In the genomic region with DNA sequence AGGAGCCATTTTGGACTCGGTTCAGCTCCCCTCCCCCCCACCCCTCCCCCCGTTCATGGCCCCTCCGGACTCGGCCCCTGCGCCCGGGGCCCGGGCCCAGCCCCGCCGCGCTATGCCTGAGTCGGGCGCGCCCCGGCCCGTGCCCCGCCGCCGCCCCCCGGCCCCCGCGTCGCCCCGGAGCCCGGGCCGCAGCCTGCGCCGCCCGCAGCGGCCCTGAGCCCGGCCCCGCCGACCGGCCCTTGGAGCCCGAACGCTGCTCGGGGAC, we compare ENCODE assay signal across 8 cellular contexts. TPM values are rescaled to one million over a fixed set of nuclear protein-coding genes. Genes with fewer than 3 reads are reported as not detected.
A peak's percentile ranks its signal among the peaks of the same experiment; 100 is the strongest.
DNase-seq lines count a peak whose midpoint lies in the region; ATAC-seq and TF ChIP-seq lines count a peak whose summit lies in the region.

No MANE protein-coding gene starts in this region.

- H3K9me3 Mint-ChIP-seq in GM23338, result peaks cover 11% of the 10 kb centered on the region
- H3K9me3 Mint-ChIP-seq in stimulated activated effector memory CD8-positive, alpha-beta T cell treated with anti-CD3 and anti-CD28 coated beads, Interleukin-12 subunit alpha, Interleukin-12 subunit beta, amount 100 ng/mL, for 72 hours, result no peaks in the 10 kb centered on the region

- H3K27me3 ChIP-seq in GM23338 (ENCODE audit: insufficient read depth), result no peaks in the 10 kb centered on the region
- H3K27me3 ChIP-seq in hepatocyte, result no peaks in the 10 kb centered on the region

- ATAC-seq in GM23338, result no peak
- ATAC-seq in T-helper 17 cell, result no peak
- ATAC-seq in stimulated activated effector memory CD8-positive, alpha-beta T cell treated with anti-CD3 and anti-CD28 coated beads, Interleukin-12 subunit alpha, Interleukin-12 subunit beta, amount 100 ng/mL, for 72 hours, result no peak

- H3K36me3 Mint-ChIP-seq in GM23338 (ENCODE audit: low read depth), result peaks cover 15% of the 10 kb centered on the region
- H3K36me3 Mint-ChIP-seq in T-helper 17 cell (ENCODE audit: low read depth), result peaks cover 2% of the 10 kb centered on the region
- H3K36me3 Mint-ChIP-seq in stimulated activated effector memory CD8-positive, alpha-beta T cell treated with anti-CD3 and anti-CD28 coated beads, Interleukin-12 subunit alpha, Interleukin-12 subunit beta, amount 100 ng/mL, for 72 hours, result no peaks in the 10 kb centered on the region

- TF ChIP-seq CTCF in GM23338 (conservative IDR thresholded peaks at IDR 0.05; ENCODE audit: low read depth in 2 of 2) (no peak), hepatocyte (IDR thresholded peaks at IDR 0.05; ENCODE audit: poor library complexity) (no peak)

- H2AFZ ChIP-seq in GM23338, result no peak overlapping the region
- H2AFZ ChIP-seq in hepatocyte, result peak overlapping the region; percentile 86

- H3K27ac Mint-ChIP-seq in GM23338, result no peak overlapping the region; the same call in 1 of the 2 replicates
- H3K27ac Mint-ChIP-seq in T-helper 17 cell, result no peak overlapping the region
- H3K27ac Mint-ChIP-seq in stimulated activated effector memory CD8-positive, alpha-beta T cell treated with anti-CD3 and anti-CD28 coated beads, Interleukin-12 subunit alpha, Interleukin-12 subunit beta, amount 100 ng/mL, for 72 hours, result peak overlapping the region; percentile 92

- H3K79me2 ChIP-seq in GM23338 (replicated peaks; ENCODE audit: insufficient read depth) (peaks cover 40% of the 10 kb centered on the region), hepatocyte (peaks cover 40% of the 10 kb centered on the region)

- H3K4me1 ChIP-seq in GM23338 (ENCODE audit: insufficient read depth), result peaks cover 32% of the 10 kb centered on the region
- H3K4me1 ChIP-seq in hepatocyte (ENCODE audit: insufficient read depth), result peaks cover 25% of the 10 kb centered on the region

- peaks cover 14% of the 10 kb centered on the region for H3K27me3 Mint-ChIP-seq in GM23338 (ENCODE audit: insufficient read depth, low read depth, poor library complexity)
- H3K27me3 Mint-ChIP-seq in T-helper 17 cell, result no peaks in the 10 kb centered on the region

- H3K9me3 ChIP-seq in T-helper 17 cell (ENCODE audit: control insufficient read depth, low read length, poor library complexity, severe bottlenecking), result no peaks in the 10 kb centered on the region
- no peaks in the 10 kb centered on the region for H3K9me3 ChIP-seq in hepatocyte (ENCODE audit: low read depth)

- H3K9me2 ChIP-seq in GM23338 (ENCODE audit: insufficient read depth), result no peaks in the 10 kb centered on the region
- H3K9me2 ChIP-seq in hepatocyte (replicated peaks; ENCODE audit: insufficient read depth), result no peaks in the 10 kb centered on the region

- under 1% methylated on average over 23 of the region's 36 CpGs for WGBS in hepatocyte (ENCODE audit: low lambda C conversion rate, missing lambda C conversion rate)

- H3K36me3 ChIP-seq in GM23338 (ENCODE audit: insufficient read depth), result no peaks in the 10 kb centered on the region
- no peaks in the 10 kb centered on the region for H3K36me3 ChIP-seq in hepatocyte (replicated peaks; ENCODE audit: insufficient read depth, low read depth)

- peaks cover 14% of the 10 kb centered on the region for H3F3A ChIP-seq in GM23338 (replicated peaks; ENCODE audit: low read depth)

- H3K4me3 Mint-ChIP-seq in GM23338, result peak overlapping the region; percentile 99; the same call in 2 of the 3 replicates
- peak overlapping the region; percentile 98 for H3K4me3 Mint-ChIP-seq in T-helper 17 cell
- peak overlapping the region; percentile 91 for H3K4me3 Mint-ChIP-seq in stimulated activated effector memory CD8-positive, alpha-beta T cell treated with anti-CD3 and anti-CD28 coated beads, Interleukin-12 subunit alpha, Interleukin-12 subunit beta, amount 100 ng/mL, for 72 hours

- H3K27ac ChIP-seq in GM23338 (ENCODE audit: low read depth) (no peak overlapping the region), hepatocyte (peak overlapping the region; percentile 93)

- H4K20me1 ChIP-seq in GM23338 (replicated peaks; ENCODE audit: insufficient read depth) (peaks cover 32% of the 10 kb centered on the region), hepatocyte (ENCODE audit: insufficient read depth, poor library complexity, severe bottlenecking) (peaks cover 24% of the 10 kb centered on the region)

- H3K4me3 ChIP-seq in GM23338 (peak overlapping the region; percentile 94), hepatocyte (peak overlapping the region; percentile 20)

- no peak for DNase-seq in GM23338 (ENCODE audit: low spot score)
- no peak for DNase-seq in T-helper 17 cell
- DNase-seq in hepatocyte (ENCODE audit: low spot score), result no peak
- DNase-seq in stimulated activated effector memory CD8-positive, alpha-beta T cell treated with anti-CD3 and anti-CD28 coated beads, Interleukin-12 subunit alpha, Interleukin-12 subunit beta, amount 100 ng/mL, for 72 hours (ENCODE audit: low spot score in 2 of 2), result no peak
- DNase-seq in NCI-H2196 treated with DMSO at 0.1 percent for 48 hours (lab: John Stamatoyannopoulos, UW; ENCODE audit: unreplicated experiment), result no peak
- DNase-seq in inferior parietal cortex (ENCODE audit: extremely low spot score), result no peak
- DNase-seq in NCI-H226, result no peak
- no peak for DNase-seq in NCI-H774 (lab: John Stamatoyannopoulos, UW)

- H3K4me1 Mint-ChIP-seq in GM23338, result peaks cover 37% of the 10 kb centered on the region
- peaks cover 9% of the 10 kb centered on the region for H3K4me1 Mint-ChIP-seq in T-helper 17 cell
- peaks cover 23% of the 10 kb centered on the region for H3K4me1 Mint-ChIP-seq in stimulated activated effector memory CD8-positive, alpha-beta T cell treated with anti-CD3 and anti-CD28 coated beads, Interleukin-12 subunit alpha, Interleukin-12 subunit beta, amount 100 ng/mL, for 72 hours

- H3K4me2 ChIP-seq in GM23338 (no peak overlapping the region), hepatocyte (peak overlapping the region; percentile 99)

TF ChIP-seq in GM23338, 12 proteins besides CTCF, POLR2A, EP300 and RAD21 (continues in another document):
- TF ChIP-seq EZH2 (IDR thresholded peaks at IDR 0.05; ENCODE audit: low read depth, unreplicated experiment) (no peak), STAT1 (IDR thresholded peaks at IDR 0.05; ENCODE audit: unreplicated experiment) (no peak)
- TF ChIP-seq, protein P1, sequence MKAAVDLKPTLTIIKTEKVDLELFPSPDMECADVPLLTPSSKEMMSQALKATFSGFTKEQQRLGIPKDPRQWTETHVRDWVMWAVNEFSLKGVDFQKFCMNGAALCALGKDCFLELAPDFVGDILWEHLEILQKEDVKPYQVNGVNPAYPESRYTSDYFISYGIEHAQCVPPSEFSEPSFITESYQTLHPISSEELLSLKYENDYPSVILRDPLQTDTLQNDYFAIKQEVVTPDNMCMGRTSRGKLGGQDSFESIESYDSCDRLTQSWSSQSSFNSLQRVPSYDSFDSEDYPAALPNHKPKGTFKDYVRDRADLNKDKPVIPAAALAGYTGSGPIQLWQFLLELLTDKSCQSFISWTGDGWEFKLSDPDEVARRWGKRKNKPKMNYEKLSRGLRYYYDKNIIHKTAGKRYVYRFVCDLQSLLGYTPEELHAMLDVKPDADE (IDR thresholded peaks at IDR 0.05), result no peak

RNA-seq across cellular contexts. Expression of gene ACVR2B, which starts 0.2 kb away (rescaled TPM):
- total RNA-seq in GM23338 (2014; rRNA removed; shearing (Covaris generic)), result 90.3 and 98.7 TPM in 2 replicates
- polyA plus RNA-seq in GM23338 (2016; fragmentation: Nextera tagmentation; extraction: Ambion mirVana) (25.3 and 27.9 TPM in 2 replicates), hepatocyte (9.0 and 10.0 TPM in 2 replicates)
- total RNA-seq in T-helper 17 cell (1 to 10 TPM; 6.6 to 6.7 TPM), hepatocyte (13.1 and 15.4 TPM in 2 replicates)

RNA-seq across cellular contexts. Expression of gene EXOG, which starts 42.3 kb away (rescaled TPM):
- total RNA-seq in GM23338 (2014; rRNA removed; shearing (Covaris generic)), result 7.9 and 11.3 TPM in 2 replicates
- polyA plus RNA-seq in GM23338 (2016; fragmentation: Nextera tagmentation; extraction: Ambion mirVana) (6.7 and 9.7 TPM in 2 replicates), hepatocyte (6.3 and 6.9 TPM in 2 replicates)
- total RNA-seq in T-helper 17 cell (10 to 100 TPM; 20.9 to 21.3 TPM), hepatocyte (7.5 and 10.6 TPM in 2 replicates)
